10 cellular contexts compared by ENCODE assay signal in genomic region chr2:135931776-135932438, GRCh38. TPM values are rescaled to one million over a fixed set of nuclear protein-coding genes. Genes with fewer than 3 reads are reported as not detected.
A peak's percentile ranks its signal among the peaks of the same experiment; 100 is the strongest.
DNase-seq lines count a peak whose midpoint lies in the region; ATAC-seq and TF ChIP-seq lines count a peak whose summit lies in the region.
"Had no signal": no experiment of that assay in that cellular context is flagged by ENCODE, and none has a peak within 500 bp of the region (broad histone marks: within the 10 kb centered on the region; RNA-seq: fewer than 3 reads in every experiment).

No MANE protein-coding gene starts in this region.

- H3K36me3 Mint-ChIP-seq in T-cell, result peaks cover 47% of the 10 kb centered on the region
- H3K36me3 Mint-ChIP-seq in type B pancreatic cell, result peaks cover 36% of the 10 kb centered on the region
- peaks cover 51% of the 10 kb centered on the region for H3K36me3 Mint-ChIP-seq in activated T-helper 1 cell treated with anti-CD3 and anti-CD28 coated beads, Interleukin-12 subunit alpha, Interleukin-12 subunit beta, Interleukin-2, Interleukin-4 antibody, amounts not matched to agents 30 ng/mL and 10 ng/mL and 1 ng/mL, durations not matched to agents 14 hours and 24 hours and 36 hours (ENCODE audit: low read depth)

- no peak for DNase-seq in T-cell
- DNase-seq in caudate nucleus (lab: John Stamatoyannopoulos, UW), result no peak
- DNase-seq in type B pancreatic cell (ENCODE audit: extremely low spot score, unreplicated experiment), result no peak
- DNase-seq in activated T-helper 1 cell treated with anti-CD3 and anti-CD28 coated beads, Interleukin-12 subunit alpha, Interleukin-12 subunit beta, Interleukin-2, Interleukin-4 antibody, amounts not matched to agents 30 ng/mL and 10 ng/mL and 1 ng/mL, durations not matched to agents 14 hours and 24 hours and 36 hours (ENCODE audit: low spot score), result no peak
- DNase-seq in DMS53 treated with DMSO at 0.1 percent for 48 hours (lab: John Stamatoyannopoulos, UW; ENCODE audit: unreplicated experiment), result no peak
- DNase-seq: Calu3; stimulated activated CD4-positive, alpha-beta T cell treated with anti-CD3 and anti-CD28 coated beads, Interleukin-1b, Interleukin-23, amount 100 ng/mL, for 48 hours had no signal

- no peak overlapping the region for H3K4me3 Mint-ChIP-seq in T-cell
- no peak overlapping the region for H3K4me3 Mint-ChIP-seq in type B pancreatic cell
- no peak overlapping the region for H3K4me3 Mint-ChIP-seq in activated T-helper 1 cell treated with anti-CD3 and anti-CD28 coated beads, Interleukin-12 subunit alpha, Interleukin-12 subunit beta, Interleukin-2, Interleukin-4 antibody, amounts not matched to agents 30 ng/mL and 10 ng/mL and 1 ng/mL, durations not matched to agents 14 hours and 24 hours and 36 hours

- POLR2A ChIA-PET in T-cell (lab: Charles Lee), result interaction anchor here (0.6 kb wide), 2 partner anchors 185 to 208 kb away, joined by 4 to 7 read pairs; no protein-coding TSS in a partner anchor

- no peaks in the 10 kb centered on the region for H3K27me3 Mint-ChIP-seq in T-cell
- H3K27me3 Mint-ChIP-seq in type B pancreatic cell, result no peaks in the 10 kb centered on the region
- no peaks in the 10 kb centered on the region for H3K27me3 Mint-ChIP-seq in activated T-helper 1 cell treated with anti-CD3 and anti-CD28 coated beads, Interleukin-12 subunit alpha, Interleukin-12 subunit beta, Interleukin-2, Interleukin-4 antibody, amounts not matched to agents 30 ng/mL and 10 ng/mL and 1 ng/mL, durations not matched to agents 14 hours and 24 hours and 36 hours (ENCODE audit: insufficient read depth)

- ATAC-seq in GM18498 (IDR thresholded peaks at IDR 0.05; ENCODE audit: unreplicated experiment), result peak; percentile 95
- ATAC-seq in GM21390 (IDR thresholded peaks at IDR 0.05; ENCODE audit: unreplicated experiment), result peak; percentile 93
- peak; percentile 91 for ATAC-seq in HG03159 (IDR thresholded peaks at IDR 0.05; ENCODE audit: unreplicated experiment)
- ATAC-seq in T-cell (replicated peaks in 1 of 4), result no peak

- H3K4me1 Mint-ChIP-seq in T-cell, result peaks cover 6 to 20% (median 20%) of the 10 kb centered on the region in 3 donors
- no peaks in the 10 kb centered on the region for H3K4me1 Mint-ChIP-seq in type B pancreatic cell (ENCODE audit: unreplicated experiment)
- H3K4me1 Mint-ChIP-seq in activated T-helper 1 cell treated with anti-CD3 and anti-CD28 coated beads, Interleukin-12 subunit alpha, Interleukin-12 subunit beta, Interleukin-2, Interleukin-4 antibody, amounts not matched to agents 30 ng/mL and 10 ng/mL and 1 ng/mL, durations not matched to agents 14 hours and 24 hours and 36 hours (ENCODE audit: low read depth), result peaks cover 34% of the 10 kb centered on the region

- intact Hi-C loops in activated T-helper 1 cell treated with anti-CD3 and anti-CD28 coated beads, Interleukin-12 subunit alpha, Interleukin-12 subunit beta, Interleukin-2, Interleukin-4 antibody, amounts not matched to agents 30 ng/mL and 10 ng/mL and 1 ng/mL, durations not matched to agents 14 hours and 24 hours and 36 hours (cut with micrococcal nuclease), result no loop called here

- H3K9me3 Mint-ChIP-seq in T-cell (no peaks in the 10 kb centered on the region), type B pancreatic cell (no peaks in the 10 kb centered on the region)
- H3K9me3 Mint-ChIP-seq in activated T-helper 1 cell treated with anti-CD3 and anti-CD28 coated beads, Interleukin-12 subunit alpha, Interleukin-12 subunit beta, Interleukin-2, Interleukin-4 antibody, amounts not matched to agents 30 ng/mL and 10 ng/mL and 1 ng/mL, durations not matched to agents 14 hours and 24 hours and 36 hours, result no peaks in the 10 kb centered on the region

- CTCF ChIA-PET in T-cell (lab: Charles Lee), result interaction anchor here (0.6 to 1.2 kb wide), 7 partner anchors 18 to 456 kb away, joined by 3 to 5 read pairs (median 3); no protein-coding TSS in a partner anchor

- no peak for TF ChIP-seq CTCF in type B pancreatic cell (conservative IDR thresholded peaks at IDR 0.05)

- H3K27ac ChIP-seq in caudate nucleus (ENCODE audit: low read depth, low read length), result no peak overlapping the region

- H3K27ac Mint-ChIP-seq in T-cell (peak overlapping the region; percentile 27 to 34), type B pancreatic cell (no peak overlapping the region)
- no peak overlapping the region for H3K27ac Mint-ChIP-seq in activated T-helper 1 cell treated with anti-CD3 and anti-CD28 coated beads, Interleukin-12 subunit alpha, Interleukin-12 subunit beta, Interleukin-2, Interleukin-4 antibody, amounts not matched to agents 30 ng/mL and 10 ng/mL and 1 ng/mL, durations not matched to agents 14 hours and 24 hours and 36 hours

RNA-seq across cellular contexts. Expression of gene DARS1, which starts 53.5 kb away (rescaled TPM):
- 10 to 100 TPM; 48.2 to 77.4 (median 69.4) TPM for total RNA-seq in T-cell
- total RNA-seq in type B pancreatic cell (ENCODE audit: low replicate concordance), result 46.0 and 58.4 TPM in 2 replicates
- 132 and 140 TPM in 2 replicates for total RNA-seq in activated T-helper 1 cell treated with anti-CD3 and anti-CD28 coated beads, Interleukin-12 subunit alpha, Interleukin-12 subunit beta, Interleukin-2, Interleukin-4 antibody, amounts not matched to agents 30 ng/mL and 10 ng/mL and 1 ng/mL, durations not matched to agents 14 hours and 24 hours and 36 hours

RNA-seq across cellular contexts. Expression of gene MCM6, which starts 55.7 kb away (rescaled TPM):
- total RNA-seq in T-cell (10 to 100 TPM; 20.8 to 29.2 (median 26.1) TPM), type B pancreatic cell (ENCODE audit: low replicate concordance) (35.8 and 54.9 TPM in 2 replicates)
- 176 and 177 TPM in 2 replicates for total RNA-seq in activated T-helper 1 cell treated with anti-CD3 and anti-CD28 coated beads, Interleukin-12 subunit alpha, Interleukin-12 subunit beta, Interleukin-2, Interleukin-4 antibody, amounts not matched to agents 30 ng/mL and 10 ng/mL and 1 ng/mL, durations not matched to agents 14 hours and 24 hours and 36 hours

Comparison
In these comparisons a context has a peak if more than half of its experiments do, and no peak if none do; other contexts are left out.
1. ATAC-seq: peak in GM18498 (single experiment), GM21390 (single experiment) and HG03159 (single experiment); none in T-cell (0 of 4).
2. H3K27ac Mint-ChIP-seq: peak in T-cell (2 of 2); none in type B pancreatic cell (single experiment) and activated T-helper 1 cell treated with anti-CD3 and anti-CD28 coated beads, Interleukin-12 subunit alpha, Interleukin-12 subunit beta, Interleukin-2, Interleukin-4 antibody, amounts not matched to agents 30 ng/mL and 10 ng/mL and 1 ng/mL, durations not matched to agents 14 hours and 24 hours and 36 hours (single experiment).